Comparison of ENCODE assay signal across 19 cellular contexts in the genomic region with DNA sequence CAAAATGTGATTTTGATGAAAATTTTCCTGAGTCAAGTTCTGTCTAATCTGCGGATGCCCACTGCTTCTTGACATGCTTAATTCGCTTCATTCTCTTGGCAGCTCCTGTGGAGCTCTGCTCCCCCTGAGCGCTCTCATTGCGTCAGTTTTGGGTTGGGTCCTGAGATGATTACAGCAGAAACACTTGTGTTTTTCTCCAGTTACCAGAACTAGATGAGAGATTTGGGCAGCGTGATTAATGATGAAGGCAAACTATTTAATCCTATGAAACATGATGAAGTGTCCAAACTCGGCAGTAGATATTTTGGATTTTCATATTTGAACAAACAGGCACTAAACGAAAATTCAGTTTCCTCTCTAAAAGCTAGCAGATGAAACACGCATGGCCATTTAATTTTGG. TPM values are rescaled to one million over a fixed set of nuclear protein-coding genes. Genes with fewer than 3 reads are reported as not detected.
DNase-seq lines count a peak whose midpoint lies in the region; ATAC-seq and TF ChIP-seq lines count a peak whose summit lies in the region.
"Had no signal": no experiment of that assay in that cellular context is flagged by ENCODE, and none has a peak within 500 bp of the region (broad histone marks: within the 10 kb centered on the region; RNA-seq: fewer than 3 reads in every experiment).

No MANE protein-coding gene starts in this region.

- H3K4me1 ChIP-seq in left ventricle myocardium inferior (peaks cover 18% of the 10 kb centered on the region), RWPE2 (ENCODE audit: insufficient read depth, poor library complexity, severe bottlenecking) (peaks cover 16% of the 10 kb centered on the region), spleen (peaks cover 0 to 44% (median 5%) of the 10 kb centered on the region in 6 donors)

- intact Hi-C loops in left ventricle myocardium superior (cut with micrococcal nuclease) (no loop called here), left ventricle myocardium inferior (cut with micrococcal nuclease) (no loop called here), spleen (cut with DNase I; ENCODE audit: low total_unique reads) (no loop called here)

- H3K36me3 ChIP-seq in left ventricle myocardium inferior (no peaks in the 10 kb centered on the region), RWPE2 (ENCODE audit: low read depth) (no peaks in the 10 kb centered on the region), spleen (no peaks in the 10 kb centered on the region)
- H3K36me3 ChIP-seq: SJSA1 had no signal

- WGBS in spleen, 5 donors = 72 to 81% (median 77%) methylated on average over 8 of the region's 8 CpGs

- H3K27me3 ChIP-seq in left ventricle myocardium inferior (ENCODE audit: low read depth) (peaks cover 22% of the 10 kb centered on the region), RWPE2 (ENCODE audit: insufficient read depth, poor library complexity, severe bottlenecking) (no peaks in the 10 kb centered on the region), spleen (replicated peaks in 1 of 7) (peaks cover 0 to 27% (median 9%) of the 10 kb centered on the region in 7 donors)

- TF ChIP-seq CTCF in left ventricle myocardium inferior (IDR thresholded peaks at IDR 0.05; ENCODE audit: borderline replicate concordance) (no peak), RWPE2 (IDR thresholded peaks at IDR 0.05; ENCODE audit: poor library complexity, severe bottlenecking) (peak; percentile 1), fibroblast of the aortic adventitia (IDR thresholded peaks at IDR 0.05; ENCODE audit: insufficient read depth, low read length) (no peak), spleen (IDR thresholded peaks at IDR 0.05 in 8 of 11, conservative IDR thresholded peaks at IDR 0.05 in 3 of 11) (no peak)

- H3K27ac ChIP-seq in left ventricle myocardium inferior (replicated peaks) (no peak overlapping the region), RWPE2 (ENCODE audit: poor library complexity, severe bottlenecking) (no peak overlapping the region), spleen (peak overlapping the region in 6 of 8 donors; percentile 13 to 48 (median 18))
- H3K27ac ChIP-seq: HL-60, PC-9, RWPE1, SJSA1 had no signal

- ATAC-seq in left ventricle myocardium superior (peak; percentile 34), RWPE2 (ENCODE audit: low read depth) (no peak), HG03280 (IDR thresholded peaks at IDR 0.05; ENCODE audit: unreplicated experiment) (no peak), HG02610 (IDR thresholded peaks at IDR 0.05; ENCODE audit: unreplicated experiment) (no peak)

- no peak overlapping the region for H3K4me3 ChIP-seq in left ventricle myocardium inferior
- H3K4me3 ChIP-seq in RWPE2 (ENCODE audit: severe bottlenecking) = no peak overlapping the region
- no peak overlapping the region for H3K4me3 ChIP-seq in fibroblast of the aortic adventitia (ENCODE audit: low read depth, low read length)
- H3K4me3 ChIP-seq in spleen = no peak overlapping the region
- H3K4me3 ChIP-seq: PC-9, SJSA1 had no signal

- no peak for TF ChIP-seq POLR2A in spleen (IDR thresholded peaks at IDR 0.05)

- DNase-seq in left ventricle myocardium superior = no peak
- DNase-seq in left ventricle myocardium inferior = no peak
- no peak for DNase-seq in RWPE2 (ENCODE audit: low spot score)
- DNase-seq in fibroblast of the aortic adventitia (ENCODE audit: low read depth) = peak; percentile 81
- DNase-seq in spleen = no peak
- no peak for DNase-seq in NCI-H524 (lab: John Stamatoyannopoulos, UW)
- DNase-seq: C1 segment of cervical spinal cord; CD8-positive, alpha-beta memory T cell; DMS79; IMR-90; NCI-H1048; NCI-H510A had no signal

- H3K9me3 ChIP-seq in left ventricle myocardium inferior (replicated peaks) (no peaks in the 10 kb centered on the region), RWPE2 (ENCODE audit: severe bottlenecking) (no peaks in the 10 kb centered on the region), spleen (no peaks in the 10 kb centered on the region)
- H3K9me3 ChIP-seq: SJSA1 had no signal

RNA-seq across cellular contexts. Expression of gene CXCL1, which starts 4.2 kb away (rescaled TPM):
- total RNA-seq in left ventricle myocardium superior (3.0 TPM), left ventricle myocardium inferior (0.55 TPM), fibroblast of the aortic adventitia (ENCODE audit: low replicate concordance) (1.3 and 5.2 TPM in 2 replicates), spleen (100 to 1,000 TPM; 103 to 208 (median 185) TPM)
- polyA plus RNA-seq in spleen = 100 to 1,000 TPM in 2 of 3 donors, 10 to 100 TPM in 1; 40.9 to 177 (median 132) TPM
- total RNA-seq: CD8-positive, alpha-beta memory T cell; IMR-90 had no signal
- polyA plus RNA-seq: CD8-positive, alpha-beta memory T cell had no signal

RNA-seq across cellular contexts. Expression of gene PF4V1, which starts 11.9 kb away (rescaled TPM):
- not detected for total RNA-seq in left ventricle myocardium superior
- not detected for total RNA-seq in left ventricle myocardium inferior
- total RNA-seq in fibroblast of the aortic adventitia (ENCODE audit: low replicate concordance) = not detected in 2 replicates
- total RNA-seq in spleen = 10 to 100 TPM in 1 of 7 donors, 1 to 10 TPM in 6; 1.3 to 12.3 (median 2.6) TPM
- polyA plus RNA-seq in spleen = 1 to 10 TPM in 2 of 3 donors, under 1 TPM in 1; 0.67 to 2.0 (median 1.3) TPM
- total RNA-seq: CD8-positive, alpha-beta memory T cell; IMR-90; M059J; PC-9; SJSA1 had no signal
- polyA plus RNA-seq: CD8-positive, alpha-beta memory T cell; IMR-90 had no signal

RNA-seq across cellular contexts. Expression of gene CXCL6, which starts 28.5 kb away (rescaled TPM):
- total RNA-seq in left ventricle myocardium superior (0.30 TPM), left ventricle myocardium inferior (not detected), fibroblast of the aortic adventitia (ENCODE audit: low replicate concordance) (1.4 and 19.0 TPM in 2 replicates), spleen (100 to 1,000 TPM in 3 of 7 donors, 10 to 100 TPM in 4; 52.7 to 143 (median 87.4) TPM)
- 10 to 100 TPM; 17.8 to 36.0 (median 29.0) TPM for polyA plus RNA-seq in spleen
- total RNA-seq: CD8-positive, alpha-beta memory T cell; IMR-90; PC-9; SJSA1 had no signal
- polyA plus RNA-seq: CD8-positive, alpha-beta memory T cell; IMR-90 had no signal

Comparison
In these comparisons a context has a peak if more than half of its experiments do, and no peak if none do; other contexts are left out.
1. H3K27ac ChIP-seq: peak in spleen (6 of 8); none in left ventricle myocardium inferior (single experiment) and RWPE2 (single experiment).
2. RNA of gene CXCL1, which starts 4.2 kb away (total RNA-seq): 103 to 208 TPM in spleen; 1.3 to 5.2 TPM in fibroblast of the aortic adventitia, 3.0 TPM in left ventricle myocardium superior (single experiment) and 0.55 TPM in left ventricle myocardium inferior (single experiment); every median in the first group is over 10 times any median in the second.